1 cellular context compared by ENCODE assay signal in the genomic region with DNA sequence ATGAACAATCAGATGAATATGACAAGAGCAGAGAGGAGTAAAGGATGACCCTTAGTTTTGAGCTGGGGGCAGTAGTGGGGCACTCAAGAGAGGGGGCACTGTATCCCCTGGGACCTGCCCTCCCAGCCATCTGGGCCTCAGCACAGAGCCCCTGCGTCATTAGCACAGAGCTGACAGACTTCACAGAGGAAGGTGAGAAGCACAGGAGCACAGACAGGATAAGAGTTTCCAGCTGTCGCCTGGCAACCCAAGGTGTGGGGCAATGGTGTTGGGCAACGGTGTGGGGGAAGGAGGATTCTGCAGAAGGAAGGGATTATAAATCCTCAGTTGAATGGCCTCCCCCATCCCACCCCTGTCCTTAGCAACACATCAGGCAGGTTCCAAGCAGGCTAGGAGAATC.
TF ChIP-seq lines count a peak whose summit lies in the region.

No MANE protein-coding gene starts in this region.

TF ChIP-seq in GM23338, 12 proteins besides CTCF, POLR2A, EP300 and RAD21 (continued from another document):
- TF ChIP-seq, protein P1, sequence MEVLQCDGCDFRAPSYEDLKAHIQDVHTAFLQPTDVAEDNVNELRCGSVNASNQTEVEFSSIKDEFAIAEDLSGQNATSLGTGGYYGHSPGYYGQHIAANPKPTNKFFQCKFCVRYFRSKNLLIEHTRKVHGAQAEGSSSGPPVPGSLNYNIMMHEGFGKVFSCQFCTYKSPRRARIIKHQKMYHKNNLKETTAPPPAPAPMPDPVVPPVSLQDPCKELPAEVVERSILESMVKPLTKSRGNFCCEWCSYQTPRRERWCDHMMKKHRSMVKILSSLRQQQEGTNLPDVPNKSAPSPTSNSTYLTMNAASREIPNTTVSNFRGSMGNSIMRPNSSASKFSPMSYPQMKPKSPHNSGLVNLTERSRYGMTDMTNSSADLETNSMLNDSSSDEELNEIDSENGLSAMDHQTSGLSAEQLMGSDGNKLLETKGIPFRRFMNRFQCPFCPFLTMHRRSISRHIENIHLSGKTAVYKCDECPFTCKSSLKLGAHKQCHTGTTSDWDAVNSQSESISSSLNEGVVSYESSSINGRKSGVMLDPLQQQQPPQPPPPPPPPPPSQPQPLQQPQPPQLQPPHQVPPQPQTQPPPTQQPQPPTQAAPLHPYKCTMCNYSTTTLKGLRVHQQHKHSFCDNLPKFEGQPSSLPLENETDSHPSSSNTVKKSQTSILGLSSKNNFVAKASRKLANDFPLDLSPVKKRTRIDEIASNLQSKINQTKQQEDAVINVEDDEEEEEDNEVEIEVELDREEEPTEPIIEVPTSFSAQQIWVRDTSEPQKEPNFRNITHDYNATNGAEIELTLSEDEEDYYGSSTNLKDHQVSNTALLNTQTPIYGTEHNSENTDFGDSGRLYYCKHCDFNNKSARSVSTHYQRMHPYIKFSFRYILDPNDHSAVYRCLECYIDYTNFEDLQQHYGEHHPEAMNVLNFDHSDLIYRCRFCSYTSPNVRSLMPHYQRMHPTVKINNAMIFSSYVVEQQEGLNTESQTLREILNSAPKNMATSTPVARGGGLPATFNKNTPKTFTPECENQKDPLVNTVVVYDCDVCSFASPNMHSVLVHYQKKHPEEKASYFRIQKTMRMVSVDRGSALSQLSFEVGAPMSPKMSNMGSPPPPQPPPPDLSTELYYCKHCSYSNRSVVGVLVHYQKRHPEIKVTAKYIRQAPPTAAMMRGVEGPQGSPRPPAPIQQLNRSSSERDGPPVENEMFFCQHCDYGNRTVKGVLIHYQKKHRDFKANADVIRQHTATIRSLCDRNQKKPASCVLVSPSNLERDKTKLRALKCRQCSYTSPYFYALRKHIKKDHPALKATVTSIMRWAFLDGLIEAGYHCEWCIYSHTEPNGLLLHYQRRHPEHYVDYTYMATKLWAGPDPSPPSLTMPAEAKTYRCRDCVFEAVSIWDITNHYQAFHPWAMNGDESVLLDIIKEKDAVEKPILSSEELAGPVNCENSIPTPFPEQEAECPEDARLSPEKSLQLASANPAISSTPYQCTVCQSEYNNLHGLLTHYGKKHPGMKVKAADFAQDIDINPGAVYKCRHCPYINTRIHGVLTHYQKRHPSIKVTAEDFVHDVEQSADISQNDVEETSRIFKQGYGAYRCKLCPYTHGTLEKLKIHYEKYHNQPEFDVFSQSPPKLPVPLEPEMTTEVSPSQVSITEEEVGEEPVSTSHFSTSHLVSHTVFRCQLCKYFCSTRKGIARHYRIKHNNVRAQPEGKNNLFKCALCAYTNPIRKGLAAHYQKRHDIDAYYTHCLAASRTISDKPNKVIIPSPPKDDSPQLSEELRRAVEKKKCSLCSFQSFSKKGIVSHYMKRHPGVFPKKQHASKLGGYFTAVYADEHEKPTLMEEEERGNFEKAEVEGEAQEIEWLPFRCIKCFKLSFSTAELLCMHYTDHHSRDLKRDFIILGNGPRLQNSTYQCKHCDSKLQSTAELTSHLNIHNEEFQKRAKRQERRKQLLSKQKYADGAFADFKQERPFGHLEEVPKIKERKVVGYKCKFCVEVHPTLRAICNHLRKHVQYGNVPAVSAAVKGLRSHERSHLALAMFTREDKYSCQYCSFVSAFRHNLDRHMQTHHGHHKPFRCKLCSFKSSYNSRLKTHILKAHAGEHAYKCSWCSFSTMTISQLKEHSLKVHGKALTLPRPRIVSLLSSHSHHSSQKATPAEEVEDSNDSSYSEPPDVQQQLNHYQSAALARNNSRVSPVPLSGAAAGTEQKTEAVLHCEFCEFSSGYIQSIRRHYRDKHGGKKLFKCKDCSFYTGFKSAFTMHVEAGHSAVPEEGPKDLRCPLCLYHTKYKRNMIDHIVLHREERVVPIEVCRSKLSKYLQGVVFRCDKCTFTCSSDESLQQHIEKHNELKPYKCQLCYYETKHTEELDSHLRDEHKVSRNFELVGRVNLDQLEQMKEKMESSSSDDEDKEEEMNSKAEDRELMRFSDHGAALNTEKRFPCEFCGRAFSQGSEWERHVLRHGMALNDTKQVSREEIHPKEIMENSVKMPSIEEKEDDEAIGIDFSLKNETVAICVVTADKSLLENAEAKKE (CRISPR knock-in tag; IDR thresholded peaks at IDR 0.05): no peak
- no peak for TF ChIP-seq ZNF331 (CRISPR knock-in tag; IDR thresholded peaks at IDR 0.05; ENCODE audit: low read depth)
- TF ChIP-seq CREB1 (CRISPR knock-in tag; IDR thresholded peaks at IDR 0.05; ENCODE audit: low read depth): no peak
- no peak for TF ChIP-seq EZH2 (IDR thresholded peaks at IDR 0.05; ENCODE audit: low read depth, unreplicated experiment)
- no peak for TF ChIP-seq JUNB (IDR thresholded peaks at IDR 0.05; ENCODE audit: unreplicated experiment)
